ENCODE assay signal across 8 cellular contexts in the genomic region with DNA sequence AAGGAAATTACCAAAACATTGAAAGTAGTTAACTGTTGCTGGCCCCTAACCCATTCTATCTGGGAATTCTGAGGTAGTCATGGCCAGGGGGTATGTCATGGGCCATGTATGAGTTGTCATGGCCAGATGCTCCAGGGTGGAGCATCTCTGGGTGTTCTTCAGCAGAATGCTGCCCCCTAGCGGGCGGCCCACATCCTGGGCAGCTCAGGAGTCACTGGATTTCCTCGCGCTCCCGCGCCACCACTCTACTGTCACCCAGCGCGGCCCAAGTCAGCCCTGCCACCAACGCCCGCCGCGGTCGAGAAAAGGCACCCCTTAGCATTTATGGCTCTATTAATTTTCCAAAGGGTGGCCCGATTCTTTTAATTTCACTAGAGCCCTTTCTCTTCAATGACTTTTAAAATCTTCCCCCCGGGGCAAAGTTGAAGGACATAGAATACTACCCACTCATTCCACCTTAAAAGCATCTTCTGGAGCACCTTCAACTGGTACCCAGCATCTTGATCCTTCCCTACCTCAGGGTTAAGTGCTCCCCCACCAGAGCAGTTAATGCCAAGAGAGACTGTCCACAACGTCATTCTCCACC. TPM values are rescaled to one million over a fixed set of nuclear protein-coding genes. Genes with fewer than 3 reads are reported as not detected.
DNase-seq lines count a peak whose midpoint lies in the region; ATAC-seq and TF ChIP-seq lines count a peak whose summit lies in the region.

No MANE protein-coding gene starts in this region.

- H3K27me3 Mint-ChIP-seq in progenitor cell of endocrine pancreas = peaks cover 7% of the 10 kb centered on the region

- DNase-seq in NCI-H82 (lab: John Stamatoyannopoulos, UW) = peak; percentile 81
- no peak for DNase-seq in NCI-H82 treated with DMSO at 0.1 percent for 48 hours (lab: John Stamatoyannopoulos, UW; ENCODE audit: unreplicated experiment)
- peak; percentile 54 for DNase-seq in NCI-H1694 treated with DMSO at 0.1 percent for 48 hours (lab: John Stamatoyannopoulos, UW)
- peak; percentile 36 to 44 (median 43) for DNase-seq in activated CD8-positive, alpha-beta memory T cell treated with anti-CD3 and anti-CD28 coated beads for 48 hours (ENCODE audit: low read depth in 2 of 3, low spot score in 2 of 3)
- peak; percentile 78 for DNase-seq in fibroblast of mammary gland (ENCODE audit: low read depth)
- no peak for DNase-seq in progenitor cell of endocrine pancreas (ENCODE audit: low spot score, unreplicated experiment)
- DNase-seq in DMS79 treated with DMSO at 0.1 percent for 48 hours (lab: John Stamatoyannopoulos, UW) = no peak

- H3K36me3 Mint-ChIP-seq in progenitor cell of endocrine pancreas (ENCODE audit: insufficient read depth) = no peaks in the 10 kb centered on the region

- ATAC-seq in HG02840 (IDR thresholded peaks at IDR 0.05; ENCODE audit: low FRiP score, unreplicated experiment) = peak; percentile 74

- TF ChIP-seq CTCF in fibroblast of mammary gland (conservative IDR thresholded peaks at IDR 0.05; ENCODE audit: control insufficient read depth, insufficient read depth, low read depth, low read length) (peak; percentile 65), progenitor cell of endocrine pancreas (IDR thresholded peaks at IDR 0.05; ENCODE audit: unreplicated experiment) (peak; percentile 65)

- H3K9me3 Mint-ChIP-seq in progenitor cell of endocrine pancreas (ENCODE audit: low read depth) = no peaks in the 10 kb centered on the region

- H3K4me3 Mint-ChIP-seq in progenitor cell of endocrine pancreas (ENCODE audit: low read depth) = no peak overlapping the region

- H3K27ac Mint-ChIP-seq in progenitor cell of endocrine pancreas = no peak overlapping the region

- H3K4me3 ChIP-seq in fibroblast of mammary gland (ENCODE audit: control insufficient read depth, low read depth, low read length) = no peak overlapping the region

- peaks cover 27% of the 10 kb centered on the region for H3K4me1 Mint-ChIP-seq in progenitor cell of endocrine pancreas (ENCODE audit: low read depth)

RNA-seq across cellular contexts. Expression of a gene that starts 41.6 kb away (rescaled TPM):
- total RNA-seq in progenitor cell of endocrine pancreas = 334 and 335 TPM in 2 replicates

Comparison
In these comparisons a context has a peak if more than half of its experiments do, and no peak if none do; other contexts are left out.
1. DNase-seq: peak in NCI-H82 (single experiment), NCI-H1694 treated with DMSO at 0.1 percent for 48 hours (single experiment), activated CD8-positive, alpha-beta memory T cell treated with anti-CD3 and anti-CD28 coated beads for 48 hours (3 of 3) and fibroblast of mammary gland (single experiment); none in NCI-H82 treated with DMSO at 0.1 percent for 48 hours (single experiment), progenitor cell of endocrine pancreas (single experiment) and DMS79 treated with DMSO at 0.1 percent for 48 hours (single experiment).